ENCODE assay signal across 24 cellular contexts in genomic region chr22:30143265-30143664, GRCh38.
"Had no signal": no experiment of that assay in that cellular context is flagged by ENCODE, and none has a peak within 500 bp of the region (broad histone marks: within the 10 kb centered on the region; RNA-seq: fewer than 3 reads in every experiment).

No MANE protein-coding gene starts in this region.

- FAIRE-seq: keratinocyte had no signal

- H3K36me3 ChIP-seq: left lung, neural progenitor cell, ovary, suprapubic skin, thoracic aorta, tibial artery, uterus had no signal

- ATAC-seq: left colon; left lung; natural killer cell; right cardiac atrium; sciatic nerve; stimulated activated effector memory CD8-positive, alpha-beta T cell treated with anti-CD3 and anti-CD28 coated beads, Interleukin-12 subunit alpha, Interleukin-12 subunit beta, amount 100 ng/mL, for 72 hours had no signal

- H3K27ac ChIP-seq: left lung, neural progenitor cell, ovary, skin epidermis, suprapubic skin, thoracic aorta, tibial artery, uterus had no signal

- H3K4me1 ChIP-seq: left lung, neural progenitor cell, suprapubic skin, tibial artery, uterus had no signal

- H3K9me3 ChIP-seq: ovary, suprapubic skin had no signal

- H3K4me3 ChIP-seq: left lung, lung, neural progenitor cell, ovary, skin epidermis, suprapubic skin, thoracic aorta, tibial artery, uterus had no signal

- H3K27me3 ChIP-seq: left lung, neural progenitor cell, ovary, uterus had no signal

- DNase-seq: hippocampal formation; kidney glomerular epithelial cell; left colon; left lung; mesendoderm; naive B cell; natural killer cell; nephron progenitor cell; ovary; retina; right cardiac atrium; stimulated activated CD4-positive, alpha-beta T cell treated with anti-CD3 and anti-CD28 coated beads, Interleukin-4, amount 100 ng/mL, for 24 hours; stimulated activated naive CD4-positive, alpha-beta T cell; tibial artery; trophoblast cell; uterus had no signal
